15 cellular contexts compared by ENCODE assay signal in the genomic region with DNA sequence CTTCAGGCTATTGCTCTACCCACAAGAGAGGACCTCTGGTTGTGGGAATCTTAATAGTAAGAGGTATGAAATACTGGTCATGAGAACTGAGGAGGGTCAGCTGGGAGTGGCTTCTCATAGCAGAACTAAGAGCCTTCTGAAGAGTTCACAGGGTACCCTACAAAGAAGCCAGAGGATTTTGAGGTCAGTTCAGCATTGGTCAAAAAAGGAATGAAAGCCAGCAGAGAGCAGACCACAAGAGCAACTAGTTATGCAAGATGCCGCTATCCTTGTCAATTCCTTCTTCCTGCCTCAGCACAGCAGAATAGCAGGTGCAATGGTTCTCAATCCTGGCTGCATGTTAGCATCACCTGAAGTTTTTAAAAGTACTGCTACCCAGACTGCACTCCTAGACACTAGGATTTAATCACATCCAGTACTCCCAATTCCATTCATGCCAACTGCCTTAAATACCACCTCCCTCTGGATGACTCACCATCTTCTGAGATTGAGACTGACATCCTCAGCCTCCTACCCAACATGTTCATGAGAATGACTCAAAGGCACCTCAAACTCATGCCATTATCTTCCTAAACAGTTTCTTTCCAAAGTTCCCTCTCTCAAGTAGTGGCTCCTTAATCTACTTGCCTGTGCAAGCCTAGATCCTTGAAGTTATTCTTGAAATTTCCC.
A peak's percentile ranks its signal among the peaks of the same experiment; 100 is the strongest.
DNase-seq lines count a peak whose midpoint lies in the region; ATAC-seq and TF ChIP-seq lines count a peak whose summit lies in the region.
"Had no signal": no experiment of that assay in that cellular context is flagged by ENCODE, and none has a peak within 500 bp of the region (broad histone marks: within the 10 kb centered on the region; RNA-seq: fewer than 3 reads in every experiment).

No MANE protein-coding gene starts in this region.

- peak; percentile 63 for DNase-seq in Daoy (ENCODE audit: low read depth)
- peak; percentile 64 for DNase-seq in NB4 (ENCODE audit: low read depth)
- DNase-seq in epithelial cell of esophagus (ENCODE audit: low read depth): peak; percentile 96
- no peak for DNase-seq in omental fat pad (ENCODE audit: low spot score)
- no peak for DNase-seq in NCI-H774 (lab: John Stamatoyannopoulos, UW)
- DNase-seq in MM.1S: no peak
- no peak for DNase-seq in activated effector memory CD4-positive, alpha-beta T cell treated with Interleukin-2 at 50 U/mL for 16 hours
- DNase-seq in UCSD-AML1 (lab: John Stamatoyannopoulos, UW; ENCODE audit: unreplicated experiment): no peak
- DNase-seq: activated CD4-positive, alpha-beta T cell treated with anti-CD3 and anti-CD28 coated beads, Interleukin-2, amount 10 ng/mL, durations not matched to agents 7 days and 5 days; activated naive CD8-positive, alpha-beta T cell treated with anti-CD3 and anti-CD28 coated beads, Interleukin-2, amount 50 U/mL, for 24 hours; erythroblast; H9; NCI-H187; RPMI8226; uterus had no signal

- no peak overlapping the region for H3K9ac ChIP-seq in MM.1S (ENCODE audit: low read length)

- no peaks in the 10 kb centered on the region for H4K20me1 ChIP-seq in MM.1S (ENCODE audit: insufficient read depth, low read length)

- no peaks in the 10 kb centered on the region for H3K36me3 ChIP-seq in MM.1S (replicated peaks; ENCODE audit: insufficient read depth, low read length)
- H3K36me3 ChIP-seq: uterus had no signal

- no peaks in the 10 kb centered on the region for H3F3A ChIP-seq in MM.1S (ENCODE audit: insufficient read depth, low read length)

- H3K79me2 ChIP-seq in MM.1S (ENCODE audit: low read length): no peaks in the 10 kb centered on the region

- H3K9me3 ChIP-seq in MM.1S (replicated peaks; ENCODE audit: insufficient read depth, low read length): no peaks in the 10 kb centered on the region
- H3K9me3 ChIP-seq: uterus had no signal

- H3K27ac ChIP-seq in MM.1S (ENCODE audit: low read length): no peak overlapping the region
- H3K27ac ChIP-seq: uterus had no signal

- H2AFZ ChIP-seq in MM.1S (ENCODE audit: low read length): no peak overlapping the region

- H3K4me2 ChIP-seq in MM.1S (ENCODE audit: low read depth, low read length): no peak overlapping the region

- H3K4me1 ChIP-seq in MM.1S (ENCODE audit: low read length): peaks cover 17% of the 10 kb centered on the region
- H3K4me1 ChIP-seq: uterus had no signal

- H3K27me3 ChIP-seq in MM.1S (replicated peaks; ENCODE audit: insufficient read depth, low read length): no peaks in the 10 kb centered on the region
- H3K27me3 ChIP-seq: uterus had no signal

- H3K4me3 ChIP-seq in NB4 (ENCODE audit: low read depth, low read length) (no peak overlapping the region), epithelial cell of esophagus (ENCODE audit: low read length) (no peak overlapping the region), MM.1S (ENCODE audit: low read length) (no peak overlapping the region)
- H3K4me3 ChIP-seq: uterus had no signal

- H3K9me2 ChIP-seq in MM.1S (replicated peaks; ENCODE audit: insufficient read depth, low read length): no peaks in the 10 kb centered on the region

- TF ChIP-seq POLR2A in NB4 (IDR thresholded peaks at IDR 0.05; ENCODE audit: extremely low read depth, insufficient read length): no peak

- ATAC-seq in omental fat pad (ENCODE audit: low FRiP score): peak; percentile 89
- ATAC-seq: activated naive CD8-positive, alpha-beta T cell treated with anti-CD3 and anti-CD28 coated beads, Interleukin-2, amount 50 U/mL, for 24 hours had no signal

- no peak for TF ChIP-seq CTCF in NB4 (IDR thresholded peaks at IDR 0.05; ENCODE audit: low read depth, low read length)
- no peak for TF ChIP-seq CTCF in epithelial cell of esophagus (IDR thresholded peaks at IDR 0.05; ENCODE audit: insufficient read depth, low read depth, low read length, missing control alignments)
- no peak for TF ChIP-seq CTCF in omental fat pad (IDR thresholded peaks at IDR 0.05)
- no peak for TF ChIP-seq CTCF in MM.1S (IDR thresholded peaks at IDR 0.05; ENCODE audit: low read length)

Comparison
In these comparisons a context has a peak if more than half of its experiments do, and no peak if none do; other contexts are left out.
1. DNase-seq: peak in Daoy (single experiment), NB4 (single experiment) and epithelial cell of esophagus (single experiment); none in omental fat pad (single experiment), NCI-H774 (single experiment), MM.1S (single experiment), activated effector memory CD4-positive, alpha-beta T cell treated with Interleukin-2 at 50 U/mL for 16 hours (single experiment) and UCSD-AML1 (single experiment).